8 cellular contexts compared by ENCODE assay signal in genomic region chr5:73454379-73455036, GRCh38. TPM values are rescaled to one million over a fixed set of nuclear protein-coding genes. Genes with fewer than 3 reads are reported as not detected.
DNase-seq lines count a peak whose midpoint lies in the region; ATAC-seq and TF ChIP-seq lines count a peak whose summit lies in the region.

No MANE protein-coding gene starts in this region.

- in situ Hi-C loops in ACHN (cut with HindIII; ENCODE audit: low pct_ligation_motif_present, low pct_unique_long_range_greater_than_20kb, low sequenced_read_pairs) (no loop called here), G401 (cut with HindIII; ENCODE audit: low sequenced_read_pairs) (no loop called here)

- H3K4me1 Mint-ChIP-seq in activated T-helper 17 cell treated with anti-CD3 and anti-CD28 coated beads, Interleukin-2, amount 50 U/mL, for 72 hours = no peaks in the 10 kb centered on the region

- no peaks in the 10 kb centered on the region for H3K9me3 Mint-ChIP-seq in activated T-helper 17 cell treated with anti-CD3 and anti-CD28 coated beads, Interleukin-2, amount 50 U/mL, for 72 hours

- peak; percentile 71 for DNase-seq in ACHN
- DNase-seq in G401 (ENCODE audit: low spot score) = peak; percentile 63
- DNase-seq in NCI-H345 (lab: John Stamatoyannopoulos, UW) = peak; percentile 91
- no peak for DNase-seq in left ventricle myocardium inferior
- peak; percentile 21 for DNase-seq in stimulated activated CD8-positive, alpha-beta memory T cell treated with anti-CD3 and anti-CD28 coated beads, Interleukin-12 subunit alpha, Interleukin-12 subunit beta, amount 100 ng/mL, for 1 hour (ENCODE audit: low read depth)

- TF ChIP-seq CTCF in left ventricle myocardium inferior (IDR thresholded peaks at IDR 0.05; ENCODE audit: borderline replicate concordance) = peak; percentile 75

- H3K9me3 ChIP-seq in left ventricle myocardium inferior (replicated peaks) = no peaks in the 10 kb centered on the region

- intact Hi-C loops in left ventricle myocardium inferior (cut with micrococcal nuclease) = loop anchor here (10.0 kb wide), 1 partner anchor 230 kb away; no protein-coding TSS in a partner anchor

- H3K36me3 ChIP-seq in left ventricle myocardium inferior = no peaks in the 10 kb centered on the region

- peaks cover 100% of the 10 kb centered on the region for H3K27me3 ChIP-seq in left ventricle myocardium inferior (ENCODE audit: low read depth)

- H3K4me3 ChIP-seq in left ventricle myocardium inferior = no peak overlapping the region

- no peak overlapping the region for H3K27ac ChIP-seq in left ventricle myocardium inferior (replicated peaks)

- peaks cover 58% of the 10 kb centered on the region for H3K27me3 Mint-ChIP-seq in activated T-helper 17 cell treated with anti-CD3 and anti-CD28 coated beads, Interleukin-2, amount 50 U/mL, for 72 hours

- H3K27ac Mint-ChIP-seq in activated T-helper 17 cell treated with anti-CD3 and anti-CD28 coated beads, Interleukin-2, amount 50 U/mL, for 72 hours = no peak overlapping the region

- no peaks in the 10 kb centered on the region for H3K36me3 Mint-ChIP-seq in activated T-helper 17 cell treated with anti-CD3 and anti-CD28 coated beads, Interleukin-2, amount 50 U/mL, for 72 hours (ENCODE audit: low read depth)

- peaks cover 10% of the 10 kb centered on the region for H3K4me1 ChIP-seq in left ventricle myocardium inferior

- no peak overlapping the region for H3K4me3 Mint-ChIP-seq in activated T-helper 17 cell treated with anti-CD3 and anti-CD28 coated beads, Interleukin-2, amount 50 U/mL, for 72 hours

- peak; percentile 73 for ATAC-seq in HG03039 (IDR thresholded peaks at IDR 0.05; ENCODE audit: unreplicated experiment)
- ATAC-seq in activated T-helper 17 cell treated with anti-CD3 and anti-CD28 coated beads, Interleukin-2, amount 50 U/mL, for 72 hours (replicated peaks) = peak; percentile 70
- ATAC-seq in GM19328 (IDR thresholded peaks at IDR 0.05; ENCODE audit: unreplicated experiment) = no peak

RNA-seq across cellular contexts. Expression of gene FOXD1, which starts 5.9 kb away (rescaled TPM):
- total RNA-seq in G401 (2014; rRNA removed; shearing (Covaris generic)) = 11.3 and 11.8 TPM in 2 replicates
- total RNA-seq in activated T-helper 17 cell treated with anti-CD3 and anti-CD28 coated beads, Interleukin-2, amount 50 U/mL, for 72 hours = under 1 TPM in 1 of 2 donors, not detected in 1; 0.45 TPM
- 0.19 TPM for total RNA-seq in left ventricle myocardium inferior

RNA-seq across cellular contexts. Expression of gene BTF3, which starts 43.7 kb away (rescaled TPM):
- 310 and 326 TPM in 2 replicates for total RNA-seq in G401 (2014; rRNA removed; shearing (Covaris generic))
- 100 to 1,000 TPM; 887 to 907 TPM for total RNA-seq in activated T-helper 17 cell treated with anti-CD3 and anti-CD28 coated beads, Interleukin-2, amount 50 U/mL, for 72 hours
- total RNA-seq in left ventricle myocardium inferior = 386 TPM
